8 cellular contexts compared by ENCODE assay signal in the genomic region with DNA sequence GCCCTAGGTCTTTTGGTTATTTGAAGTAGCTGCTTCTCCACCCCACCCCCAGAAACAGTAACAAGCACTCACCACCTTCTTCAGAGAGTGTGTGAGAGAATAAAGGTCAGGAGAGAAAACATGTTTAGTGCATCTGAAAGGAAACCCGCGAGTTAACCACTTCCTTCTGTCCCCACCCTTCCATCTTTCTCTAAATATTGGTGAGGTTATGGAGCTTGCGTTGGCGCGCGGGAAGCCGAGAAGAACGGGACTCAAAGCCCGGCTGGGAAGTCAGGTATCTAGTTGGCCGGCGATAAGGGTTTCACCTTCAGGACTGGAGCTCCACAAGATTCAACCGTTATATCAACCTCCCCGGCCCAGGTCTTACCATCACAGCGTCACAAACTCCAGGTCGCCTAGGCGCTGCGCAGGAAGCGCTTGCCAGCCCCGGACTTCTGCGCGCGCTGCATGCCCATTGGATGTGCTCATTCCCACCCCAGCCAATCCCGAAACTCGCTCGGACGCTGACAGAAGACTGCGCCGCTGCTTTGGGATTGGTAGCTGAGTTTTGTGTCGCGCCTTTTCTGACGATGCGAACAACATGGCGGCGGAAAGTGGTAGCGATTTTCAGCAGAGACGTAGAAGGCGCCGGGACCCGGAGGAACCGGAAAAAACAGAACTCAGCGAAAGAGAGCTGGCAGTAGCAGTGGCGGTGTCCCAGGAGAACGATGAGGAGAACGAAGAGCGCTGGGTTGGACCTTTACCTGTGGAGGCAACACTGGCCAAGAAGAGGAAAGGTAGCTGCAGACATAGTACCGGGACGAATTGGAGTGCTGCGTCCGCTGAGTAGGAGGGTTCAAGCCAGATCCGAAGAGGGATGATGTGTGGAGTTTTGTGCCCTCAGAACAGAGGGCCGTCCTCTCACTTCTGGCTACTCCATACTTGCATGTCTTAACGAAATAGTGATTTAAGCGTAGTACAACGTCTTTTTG. TPM values are rescaled to one million over a fixed set of nuclear protein-coding genes. Genes with fewer than 3 reads are reported as not detected.
DNase-seq lines count a peak whose midpoint lies in the region; ATAC-seq lines count a peak whose summit lies in the region.

A gene with protein sequence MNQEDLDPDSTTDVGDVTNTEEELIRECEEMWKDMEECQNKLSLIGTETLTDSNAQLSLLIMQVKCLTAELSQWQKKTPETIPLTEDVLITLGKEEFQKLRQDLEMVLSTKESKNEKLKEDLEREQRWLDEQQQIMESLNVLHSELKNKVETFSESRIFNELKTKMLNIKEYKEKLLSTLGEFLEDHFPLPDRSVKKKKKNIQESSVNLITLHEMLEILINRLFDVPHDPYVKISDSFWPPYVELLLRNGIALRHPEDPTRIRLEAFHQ (minus strand): TSS at position 438 of the 971 bp plus-strand sequence. CDS start 8,261 bp downstream, outside the sequence.
A gene (plus strand): TSS at position 566 of the 971 bp plus-strand sequence. CDS start 15 bp downstream, at position 581.

- peak within 1 kb of the TSS; percentile 98 for H3K27ac Mint-ChIP-seq in activated CD4-positive, alpha-beta T cell treated with anti-CD3 and anti-CD28 coated beads, Interleukin-2, amount 10 ng/mL, durations not matched to agents 7 days and 5 days

- H3K27ac ChIP-seq in BLaER1, result peak within 1 kb of the TSS; percentile 83

- POLR2A ChIA-PET in activated CD4-positive, alpha-beta T cell treated with anti-CD3 and anti-CD28 coated beads, Interleukin-2, amount 10 ng/mL, durations not matched to agents 7 days and 5 days (lab: Charles Lee), result interaction anchor here (1.3 kb wide), 1 partner anchor 80 kb away, joined by 6 read pairs; a partner anchor contains a TSS

- H3K4me3 Mint-ChIP-seq in activated CD4-positive, alpha-beta T cell treated with anti-CD3 and anti-CD28 coated beads, Interleukin-2, amount 10 ng/mL, durations not matched to agents 7 days and 5 days, result peak within 1 kb of the TSS; percentile 93

- no peaks in the 10 kb centered on the region for H3K9me3 Mint-ChIP-seq in activated CD4-positive, alpha-beta T cell treated with anti-CD3 and anti-CD28 coated beads, Interleukin-2, amount 10 ng/mL, durations not matched to agents 7 days and 5 days

- DNase-seq in NCI-H69 (lab: John Stamatoyannopoulos, UW), result peak; percentile 99
- peak; percentile 98 for DNase-seq in activated CD4-positive, alpha-beta T cell treated with anti-CD3 and anti-CD28 coated beads, Interleukin-2, amount 10 ng/mL, durations not matched to agents 7 days and 5 days
- peak; percentile 97 for DNase-seq in dedifferentiated amniotic fluid mesenchymal stem cell (ENCODE audit: extremely low spot score)
- DNase-seq in left kidney (ENCODE audit: low read depth, low spot score), result peak; percentile 99
- DNase-seq in stimulated activated CD4-positive, alpha-beta T cell treated with anti-CD3 and anti-CD28 coated beads, Interleukin-2, amount 100 ng/mL, for 24 hours, result peak; percentile 95 to 96

- peaks cover 47% of the 10 kb centered on the region for H3K36me3 Mint-ChIP-seq in activated CD4-positive, alpha-beta T cell treated with anti-CD3 and anti-CD28 coated beads, Interleukin-2, amount 10 ng/mL, durations not matched to agents 7 days and 5 days (ENCODE audit: low read depth)

- H3K27me3 Mint-ChIP-seq in activated CD4-positive, alpha-beta T cell treated with anti-CD3 and anti-CD28 coated beads, Interleukin-2, amount 10 ng/mL, durations not matched to agents 7 days and 5 days, result no peaks in the 10 kb centered on the region

- H3K36me3 ChIP-seq in BLaER1, result peaks cover 18% of the 10 kb centered on the region

- H4K20me1 ChIP-seq in BLaER1, result 0 out of 2 replicates have a peak, but pooled peaks cover 5% of the 10 kb centered on the region

- peak within 1 kb of the TSS; percentile 79 for H3K4me3 ChIP-seq in BLaER1

- H3K9me3 ChIP-seq in BLaER1, result no peaks in the 10 kb centered on the region

- H3K4me1 ChIP-seq in BLaER1, result peaks cover 36% of the 10 kb centered on the region

- peak within 1 kb of the TSS; percentile 88 for H3K9ac ChIP-seq in BLaER1

- H3K27me3 ChIP-seq in BLaER1, result no peaks in the 10 kb centered on the region

- H3K4me1 Mint-ChIP-seq in activated CD4-positive, alpha-beta T cell treated with anti-CD3 and anti-CD28 coated beads, Interleukin-2, amount 10 ng/mL, durations not matched to agents 7 days and 5 days, result peaks cover 62% of the 10 kb centered on the region

- ATAC-seq in GM19328 (IDR thresholded peaks at IDR 0.05; ENCODE audit: unreplicated experiment), result peak; percentile 99
- peak; percentile 99 for ATAC-seq in HG03520 (IDR thresholded peaks at IDR 0.05; ENCODE audit: unreplicated experiment)

- peak within 1 kb of the TSS; percentile 86 for H3K4me2 ChIP-seq in BLaER1

- CTCF ChIA-PET in activated CD4-positive, alpha-beta T cell treated with anti-CD3 and anti-CD28 coated beads, Interleukin-2, amount 10 ng/mL, durations not matched to agents 7 days and 5 days (lab: Charles Lee), result interaction anchor here (0.8 to 1.5 kb wide), 7 partner anchors 11 to 44 kb away, joined by 3 to 5 read pairs (median 3); no protein-coding TSS in a partner anchor

RNA-seq across cellular contexts. Expression of the first gene that starts in this region (rescaled TPM):
- total RNA-seq in activated CD4-positive, alpha-beta T cell treated with anti-CD3 and anti-CD28 coated beads, Interleukin-2, amount 10 ng/mL, durations not matched to agents 7 days and 5 days, result 100 to 1,000 TPM in 1 of 2 experiments, 10 to 100 TPM in 1; 96.9 to 108 TPM

RNA-seq across cellular contexts. Expression of the second gene that starts in this region (rescaled TPM):
- total RNA-seq in activated CD4-positive, alpha-beta T cell treated with anti-CD3 and anti-CD28 coated beads, Interleukin-2, amount 10 ng/mL, durations not matched to agents 7 days and 5 days, result 10 to 100 TPM; 61.7 to 69.9 TPM

Comparison
In these comparisons a context has a peak if more than half of its experiments do, and no peak if none do; other contexts are left out.
1. Peak in every context shown above with its lines: DNase-seq, ATAC-seq, H3K4me3 ChIP-seq and H3K27ac ChIP-seq.